ENCODE assay signal across 21 cellular contexts in the genomic region with DNA sequence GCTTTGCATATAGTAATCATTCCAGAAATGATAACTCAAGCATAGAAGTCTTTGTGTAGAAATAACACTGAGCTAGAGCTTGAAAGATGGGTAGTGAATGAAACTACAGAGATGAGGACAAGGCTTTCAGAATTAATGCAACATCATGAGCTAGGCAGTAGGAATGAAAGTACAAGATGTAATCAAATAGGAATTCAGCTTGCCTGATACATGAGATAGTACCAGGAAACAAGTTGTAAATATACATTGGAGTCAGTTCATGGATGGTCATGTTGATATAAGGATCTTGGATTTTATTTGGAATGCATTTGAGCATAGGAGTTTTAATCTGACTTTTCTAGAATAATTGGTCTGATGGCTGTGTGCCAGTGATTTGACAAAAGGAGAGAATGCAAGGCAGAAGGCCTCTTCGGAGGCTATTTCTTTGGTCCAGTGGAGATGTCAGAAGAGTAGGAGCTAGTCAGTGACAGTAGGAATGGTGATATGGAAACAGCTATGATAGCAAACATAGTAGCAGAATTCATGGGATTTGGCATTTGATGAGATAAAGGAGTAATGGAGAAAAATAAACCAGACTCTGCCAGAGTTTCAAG.
DNase-seq lines count a peak whose midpoint lies in the region; ATAC-seq and TF ChIP-seq lines count a peak whose summit lies in the region.
"Had no signal": no experiment of that assay in that cellular context is flagged by ENCODE, and none has a peak within 500 bp of the region (broad histone marks: within the 10 kb centered on the region; RNA-seq: fewer than 3 reads in every experiment).

No MANE protein-coding gene starts in this region.

- no peak for ATAC-seq in GM19467 (IDR thresholded peaks at IDR 0.05; ENCODE audit: unreplicated experiment)
- ATAC-seq: activated T-helper 17 cell treated with anti-CD3 and anti-CD28 coated beads, Interleukin-2, amount 50 U/mL, for 72 hours; natural killer cell; psoas muscle had no signal

- no peaks in the 10 kb centered on the region for H3K79me2 ChIP-seq in osteoblast (ENCODE audit: insufficient read depth, low read length)

- H3K4me1 ChIP-seq in adipocyte (ENCODE audit: control insufficient read depth, insufficient read depth, low read length) (peaks cover 10% of the 10 kb centered on the region), osteoblast (ENCODE audit: insufficient read depth, low read length) (peaks cover 10% of the 10 kb centered on the region)
- H3K4me1 ChIP-seq: Peyer's patch, psoas muscle, upper lobe of left lung had no signal

- H3K27ac ChIP-seq in osteoblast (ENCODE audit: low read depth, low read length): peak overlapping the region; percentile 45
- H3K27ac ChIP-seq: BLaER1 treated with 17β-estradiol and CSF1 and Interleukin-3, amounts not matched to agents 10 nM and 100 nM; Peyer's patch; psoas muscle; upper lobe of left lung had no signal

- no peaks in the 10 kb centered on the region for H4K20me1 ChIP-seq in osteoblast (ENCODE audit: insufficient read depth, low read length)
- H4K20me1 ChIP-seq: BLaER1 treated with 17β-estradiol and CSF1 and Interleukin-3, amounts not matched to agents 10 nM and 100 nM had no signal

- H3K36me3 ChIP-seq in adipocyte (ENCODE audit: control insufficient read depth, insufficient read depth, low read length, severe bottlenecking) (no peaks in the 10 kb centered on the region), osteoblast (ENCODE audit: insufficient read depth, low read length) (peaks cover under 1% of the 10 kb centered on the region)
- H3K36me3 ChIP-seq: BLaER1 treated with 17β-estradiol and CSF1 and Interleukin-3, amounts not matched to agents 10 nM and 100 nM; HAP-1; Peyer's patch; upper lobe of left lung had no signal

- H2AFZ ChIP-seq in osteoblast (ENCODE audit: low read length): no peak overlapping the region

- H3K9me3 ChIP-seq in adipocyte (ENCODE audit: control insufficient read depth, low read length): no peaks in the 10 kb centered on the region
- no peaks in the 10 kb centered on the region for H3K9me3 ChIP-seq in osteoblast (ENCODE audit: low read depth, low read length)
- H3K9me3 ChIP-seq: BLaER1 treated with 17β-estradiol and CSF1 and Interleukin-3, amounts not matched to agents 10 nM and 100 nM; HAP-1; Peyer's patch; psoas muscle; upper lobe of left lung had no signal

- no peak for TF ChIP-seq CTCF in fibroblast of mammary gland (conservative IDR thresholded peaks at IDR 0.05; ENCODE audit: control insufficient read depth, insufficient read depth, low read depth, low read length)
- TF ChIP-seq CTCF in osteoblast (IDR thresholded peaks at IDR 0.05; ENCODE audit: extremely low read depth, low read depth, low read length): no peak

- H3K9ac ChIP-seq in adipocyte (ENCODE audit: low read length): no peak overlapping the region
- H3K9ac ChIP-seq: BLaER1 treated with 17β-estradiol and CSF1 and Interleukin-3, amounts not matched to agents 10 nM and 100 nM had no signal

- no peak overlapping the region for H3K4me2 ChIP-seq in osteoblast (ENCODE audit: insufficient read depth, low read length)
- H3K4me2 ChIP-seq: BLaER1 treated with 17β-estradiol and CSF1 and Interleukin-3, amounts not matched to agents 10 nM and 100 nM had no signal

- DNase-seq in GM04503 (ENCODE audit: low read depth): peak; percentile 39
- DNase-seq in adipocyte (ENCODE audit: low read depth): peak; percentile 73
- peak; percentile 23 for DNase-seq in fibroblast of mammary gland (ENCODE audit: low read depth)
- peak; percentile 52 for DNase-seq in osteoblast (ENCODE audit: insufficient read length, low spot score, missing footprints)
- no peak for DNase-seq in NCI-H2081 (lab: John Stamatoyannopoulos, UW)
- DNase-seq in globus pallidus (ENCODE audit: low spot score): no peak
- no peak for DNase-seq in middle frontal gyrus (ENCODE audit: extremely low spot score, low spot score)
- DNase-seq: activated CD4-positive, alpha-beta T cell treated with anti-CD3 and anti-CD28 coated beads for 4 hours; effector CD4-positive, alpha-beta T cell; foreskin melanocyte; MM.1S; natural killer cell; NCI-H345; Peyer's patch; psoas muscle; stimulated activated CD4-positive, alpha-beta T cell treated with anti-CD3 and anti-CD28 coated beads, Interleukin-4, amount 100 ng/mL, for 24 hours; upper lobe of left lung had no signal

- H3K27me3 ChIP-seq in adipocyte (replicated peaks; ENCODE audit: control insufficient read depth, insufficient read depth, low read length): no peaks in the 10 kb centered on the region
- H3K27me3 ChIP-seq in osteoblast (ENCODE audit: insufficient read depth, low read length): no peaks in the 10 kb centered on the region
- H3K27me3 ChIP-seq: BLaER1 treated with 17β-estradiol and CSF1 and Interleukin-3, amounts not matched to agents 10 nM and 100 nM; Peyer's patch; upper lobe of left lung had no signal

- no peak overlapping the region for H3K4me3 ChIP-seq in adipocyte (ENCODE audit: low read length)
- H3K4me3 ChIP-seq in fibroblast of mammary gland (ENCODE audit: control insufficient read depth, low read depth, low read length): no peak overlapping the region
- H3K4me3 ChIP-seq in osteoblast (ENCODE audit: insufficient read depth, low read length): no peak overlapping the region
- H3K4me3 ChIP-seq: BLaER1 treated with 17β-estradiol and CSF1 and Interleukin-3, amounts not matched to agents 10 nM and 100 nM; HAP-1; Peyer's patch; psoas muscle; upper lobe of left lung had no signal

Comparison
In these comparisons a context has a peak if more than half of its experiments do, and no peak if none do; other contexts are left out.
1. DNase-seq: peak in GM04503 (single experiment), adipocyte (single experiment), fibroblast of mammary gland (single experiment) and osteoblast (single experiment); none in NCI-H2081 (0 of 2), globus pallidus (single experiment) and middle frontal gyrus (single experiment).